ENCODE assay signal across 1 cellular context in the genomic region with DNA sequence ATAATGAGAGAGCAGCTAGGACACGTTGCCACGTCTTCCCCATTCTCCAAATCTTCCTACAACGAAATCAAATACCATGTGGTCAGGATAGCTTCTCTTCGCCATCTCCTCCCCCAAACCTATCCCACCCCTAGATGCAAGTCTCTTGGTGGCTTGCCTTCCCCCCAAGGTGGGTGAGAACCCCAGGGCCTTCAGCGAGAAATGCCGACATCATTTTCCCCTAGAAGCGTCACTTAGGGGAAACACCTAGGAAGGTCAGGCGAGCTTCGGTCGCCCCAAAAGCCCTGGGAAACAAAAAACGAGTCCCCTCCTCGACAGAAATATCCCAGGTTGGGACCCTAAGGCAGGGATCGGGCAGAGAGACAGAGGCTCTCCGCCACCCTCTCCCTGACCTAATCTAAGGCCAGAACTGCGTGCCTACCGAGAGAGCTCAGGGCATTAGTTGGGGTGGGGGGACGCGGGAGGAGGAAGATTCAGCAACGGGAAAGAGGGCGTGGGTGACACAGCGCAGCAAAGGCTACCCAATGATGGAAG.
TF ChIP-seq lines count a peak whose summit lies in the region.

No MANE protein-coding gene starts in this region.

TF ChIP-seq in GM23338, 12 proteins besides CTCF, POLR2A, EP300 and RAD21 (continued from another document):
- TF ChIP-seq, protein P1, sequence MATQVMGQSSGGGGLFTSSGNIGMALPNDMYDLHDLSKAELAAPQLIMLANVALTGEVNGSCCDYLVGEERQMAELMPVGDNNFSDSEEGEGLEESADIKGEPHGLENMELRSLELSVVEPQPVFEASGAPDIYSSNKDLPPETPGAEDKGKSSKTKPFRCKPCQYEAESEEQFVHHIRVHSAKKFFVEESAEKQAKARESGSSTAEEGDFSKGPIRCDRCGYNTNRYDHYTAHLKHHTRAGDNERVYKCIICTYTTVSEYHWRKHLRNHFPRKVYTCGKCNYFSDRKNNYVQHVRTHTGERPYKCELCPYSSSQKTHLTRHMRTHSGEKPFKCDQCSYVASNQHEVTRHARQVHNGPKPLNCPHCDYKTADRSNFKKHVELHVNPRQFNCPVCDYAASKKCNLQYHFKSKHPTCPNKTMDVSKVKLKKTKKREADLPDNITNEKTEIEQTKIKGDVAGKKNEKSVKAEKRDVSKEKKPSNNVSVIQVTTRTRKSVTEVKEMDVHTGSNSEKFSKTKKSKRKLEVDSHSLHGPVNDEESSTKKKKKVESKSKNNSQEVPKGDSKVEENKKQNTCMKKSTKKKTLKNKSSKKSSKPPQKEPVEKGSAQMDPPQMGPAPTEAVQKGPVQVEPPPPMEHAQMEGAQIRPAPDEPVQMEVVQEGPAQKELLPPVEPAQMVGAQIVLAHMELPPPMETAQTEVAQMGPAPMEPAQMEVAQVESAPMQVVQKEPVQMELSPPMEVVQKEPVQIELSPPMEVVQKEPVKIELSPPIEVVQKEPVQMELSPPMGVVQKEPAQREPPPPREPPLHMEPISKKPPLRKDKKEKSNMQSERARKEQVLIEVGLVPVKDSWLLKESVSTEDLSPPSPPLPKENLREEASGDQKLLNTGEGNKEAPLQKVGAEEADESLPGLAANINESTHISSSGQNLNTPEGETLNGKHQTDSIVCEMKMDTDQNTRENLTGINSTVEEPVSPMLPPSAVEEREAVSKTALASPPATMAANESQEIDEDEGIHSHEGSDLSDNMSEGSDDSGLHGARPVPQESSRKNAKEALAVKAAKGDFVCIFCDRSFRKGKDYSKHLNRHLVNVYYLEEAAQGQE (IDR thresholded peaks at IDR 0.05; ENCODE audit: unreplicated experiment): no peak
- TF ChIP-seq, protein P2, sequence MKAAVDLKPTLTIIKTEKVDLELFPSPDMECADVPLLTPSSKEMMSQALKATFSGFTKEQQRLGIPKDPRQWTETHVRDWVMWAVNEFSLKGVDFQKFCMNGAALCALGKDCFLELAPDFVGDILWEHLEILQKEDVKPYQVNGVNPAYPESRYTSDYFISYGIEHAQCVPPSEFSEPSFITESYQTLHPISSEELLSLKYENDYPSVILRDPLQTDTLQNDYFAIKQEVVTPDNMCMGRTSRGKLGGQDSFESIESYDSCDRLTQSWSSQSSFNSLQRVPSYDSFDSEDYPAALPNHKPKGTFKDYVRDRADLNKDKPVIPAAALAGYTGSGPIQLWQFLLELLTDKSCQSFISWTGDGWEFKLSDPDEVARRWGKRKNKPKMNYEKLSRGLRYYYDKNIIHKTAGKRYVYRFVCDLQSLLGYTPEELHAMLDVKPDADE (IDR thresholded peaks at IDR 0.05): no peak
- TF ChIP-seq POLR2AphosphoS5 (IDR thresholded peaks at IDR 0.05; ENCODE audit: low read depth) (no peak), CREB1 (CRISPR knock-in tag; IDR thresholded peaks at IDR 0.05; ENCODE audit: low read depth) (no peak), EZH2phosphoT487 (IDR thresholded peaks at IDR 0.05; ENCODE audit: unreplicated experiment) (no peak)
TF ChIP-seq in GM23338: peak in this region for 0.
